11 cellular contexts compared by ENCODE assay signal in the genomic region with DNA sequence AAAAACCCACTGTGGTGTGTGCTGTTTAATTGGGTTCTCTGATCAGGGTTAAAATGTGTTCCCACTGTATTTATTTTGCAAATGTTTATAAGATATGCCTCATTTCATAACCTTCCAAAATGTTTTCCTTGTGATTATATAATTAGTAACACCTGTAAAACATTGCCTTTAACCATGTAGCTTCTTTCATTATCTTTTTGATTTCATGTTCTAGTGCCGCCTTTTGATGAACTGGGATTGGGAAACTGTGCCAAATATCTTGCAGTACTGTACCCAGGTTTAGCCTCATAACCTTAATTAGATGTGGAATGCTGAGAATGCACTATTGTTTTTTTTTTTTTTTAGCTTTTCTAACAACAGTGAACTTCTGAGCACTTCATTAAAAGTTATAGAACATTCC.
A peak's percentile ranks its signal among the peaks of the same experiment; 100 is the strongest.
DNase-seq lines count a peak whose midpoint lies in the region; ATAC-seq, FAIRE-seq and TF ChIP-seq lines count a peak whose summit lies in the region.
"Had no signal": no experiment of that assay in that cellular context is flagged by ENCODE, and none has a peak within 500 bp of the region (broad histone marks: within the 10 kb centered on the region; RNA-seq: fewer than 3 reads in every experiment).

No MANE protein-coding gene starts in this region.

- H3K9me1 ChIP-seq in endothelial cell of umbilical vein (replicated peaks; ENCODE audit: control insufficient read depth, extremely low read depth, insufficient read depth, low read length), result no peaks in the 10 kb centered on the region

- no peaks in the 10 kb centered on the region for H3K4me1 Mint-ChIP-seq in CD4-positive, alpha-beta memory T cell
- H3K4me1 Mint-ChIP-seq: activated CD4-positive, alpha-beta T cell treated with anti-CD3 and anti-CD28 coated beads, Interleukin-2, amount 10 ng/mL, durations not matched to agents 7 days and 5 days had no signal

- no peaks in the 10 kb centered on the region for H3K27me3 ChIP-seq in GM23248 (replicated peaks; ENCODE audit: insufficient read depth)
- no peaks in the 10 kb centered on the region for H3K27me3 ChIP-seq in SK-N-SH (ENCODE audit: insufficient read depth)
- H3K27me3 ChIP-seq in endothelial cell of umbilical vein (ENCODE audit: control insufficient read depth in 2 of 2, insufficient read depth in 2 of 2, low read length in 2 of 2), result no peaks in the 10 kb centered on the region
- no peaks in the 10 kb centered on the region for H3K27me3 ChIP-seq in prostate gland (replicated peaks; ENCODE audit: insufficient read depth)
- H3K27me3 ChIP-seq in CD4-positive, alpha-beta memory T cell (ENCODE audit: insufficient read depth, low read length), result no peaks in the 10 kb centered on the region

- H3F3A ChIP-seq in GM23248 (ENCODE audit: insufficient read depth) (peaks cover 10% of the 10 kb centered on the region), SK-N-SH (replicated peaks; ENCODE audit: insufficient read depth) (no peaks in the 10 kb centered on the region)

- H3K4me3 ChIP-seq in GM23248 (no peak overlapping the region), SK-N-SH (ENCODE audit: low read depth in 2 of 2, low read length in 1 of 2) (no peak overlapping the region), endothelial cell of umbilical vein (replicated peaks in 1 of 3; ENCODE audit: insufficient read depth in 1 of 3, low read depth in 1 of 3, low read length in 3 of 3) (no peak overlapping the region), prostate gland (no peak overlapping the region)
- H3K4me3 ChIP-seq in CD4-positive, alpha-beta memory T cell (ENCODE audit: low read length in 2 of 2), result no peak overlapping the region

- TF ChIP-seq POLR2A in endothelial cell of umbilical vein (IDR thresholded peaks at IDR 0.05; ENCODE audit: low read depth, low read length) (no peak), prostate gland (IDR thresholded peaks at IDR 0.05) (no peak)

- H3K9ac ChIP-seq in GM23248 (no peak overlapping the region), SK-N-SH (0 out of 2 replicates have a peak overlapping the region, but pooled peaks have one; percentile 19), endothelial cell of umbilical vein (replicated peaks; ENCODE audit: extremely low read depth, insufficient read depth, low read length) (no peak overlapping the region)

- dilution Hi-C loops in endothelial cell of umbilical vein (cut with MboI; ENCODE audit: extremely low pct_ligation_motif_present, low sequenced_read_pairs), result no loop called here

- H4K20me1 ChIP-seq in GM23248 (ENCODE audit: insufficient read depth), result no peaks in the 10 kb centered on the region
- H4K20me1 ChIP-seq in SK-N-SH (ENCODE audit: insufficient read depth), result no peaks in the 10 kb centered on the region
- H4K20me1 ChIP-seq in endothelial cell of umbilical vein (replicated peaks; ENCODE audit: control insufficient read depth, extremely low read depth, insufficient read depth, low read length), result no peaks in the 10 kb centered on the region

- H3K36me3 Mint-ChIP-seq in CD4-positive, alpha-beta memory T cell, result no peaks in the 10 kb centered on the region

- H3K27ac ChIP-seq in GM23248 (0 out of 2 replicates have a peak overlapping the region, but pooled peaks have one; percentile 9), SK-N-SH (ENCODE audit: low read depth in 2 of 2, low read length in 1 of 2) (peak overlapping the region; percentile 77), endothelial cell of umbilical vein (ENCODE audit: insufficient read depth, low read depth, low read length) (peak overlapping the region; percentile 54), prostate gland (peak overlapping the region; percentile 52 to 73)
- H3K27ac ChIP-seq in CD4-positive, alpha-beta memory T cell (ENCODE audit: low read depth, low read length), result no peak overlapping the region

- in situ Hi-C loops in GM23248 (cut with MboI), result no loop called here

- intact Hi-C loops in endothelial cell of umbilical vein (cut with micrococcal nuclease) (loop anchor here (2.0 to 5.0 kb wide), 2 partner anchors 33 to 67 kb away; no protein-coding TSS in a partner anchor), prostate gland (cut with DNase I) (no loop called here)
- intact Hi-C loops in CD4-positive, alpha-beta memory T cell (cut with micrococcal nuclease), result no loop called here

- H3K4me2 ChIP-seq in GM23248 (ENCODE audit: unreplicated experiment) (peak overlapping the region; percentile 38), SK-N-SH (peak overlapping the region; percentile 48; the same call in 1 of the 2 replicates), endothelial cell of umbilical vein (ENCODE audit: insufficient read depth, low read length) (peak overlapping the region; percentile 16)

- H2AFZ ChIP-seq in GM23248 (no peak overlapping the region), SK-N-SH (ENCODE audit: low read depth) (peak overlapping the region; percentile 2; the same call in 1 of the 2 replicates), endothelial cell of umbilical vein (ENCODE audit: low read depth, low read length) (no peak overlapping the region)

- peaks cover 0 to 2% of the 10 kb centered on the region in 2 donors for H3K27me3 Mint-ChIP-seq in CD4-positive, alpha-beta memory T cell
- H3K27me3 Mint-ChIP-seq: activated CD4-positive, alpha-beta T cell treated with anti-CD3 and anti-CD28 coated beads, Interleukin-2, amount 10 ng/mL, durations not matched to agents 7 days and 5 days had no signal

- 70 to 74% methylated on average over 1 of the region's 1 CpG for WGBS in GM23248 (ENCODE audit: low coverage in 1 of 2, low lambda C conversion rate in 2 of 2, missing lambda C conversion rate in 2 of 2), 2 experiments
- 79% methylated on average over 1 of the region's 1 CpG for WGBS in SK-N-SH (ENCODE audit: low lambda C conversion rate)
- WGBS in prostate gland, result 23% methylated on average over 1 of the region's 1 CpG

- H3K27ac Mint-ChIP-seq in CD4-positive, alpha-beta memory T cell, result no peak overlapping the region
- H3K27ac Mint-ChIP-seq: activated CD4-positive, alpha-beta T cell treated with anti-CD3 and anti-CD28 coated beads, Interleukin-2, amount 10 ng/mL, durations not matched to agents 7 days and 5 days had no signal

- TF ChIP-seq CTCF in SK-N-SH (IDR thresholded peaks at IDR 0.05), result no peak
- TF ChIP-seq CTCF in endothelial cell of umbilical vein (IDR thresholded peaks at IDR 0.05; ENCODE audit: extremely low read depth in 1 of 2, insufficient read depth in 1 of 2, low read depth in 1 of 2, low read length in 2 of 2), result no peak
- TF ChIP-seq CTCF in prostate gland (IDR thresholded peaks at IDR 0.05), result no peak

- TF ChIP-seq RAD21 in SK-N-SH (IDR thresholded peaks at IDR 0.05; ENCODE audit: low read length), result no peak

- FAIRE-seq in endothelial cell of umbilical vein (lab: Jason Lieb, UNC), result no peak

- no TSS peak for BruUV-seq in endothelial cell of umbilical vein (replicated peaks; lab: Mats Ljungman, UMichigan)

- peaks cover 10% of the 10 kb centered on the region; the same call in 1 of the 2 replicates for H3K36me3 ChIP-seq in GM23248 (ENCODE audit: low read depth)
- H3K36me3 ChIP-seq in SK-N-SH (replicated peaks in 1 of 2; ENCODE audit: control insufficient read depth in 1 of 2, insufficient read depth in 2 of 2, low read length in 1 of 2), result peaks cover 9 to 16% of the 10 kb centered on the region in 2 experiments
- H3K36me3 ChIP-seq in endothelial cell of umbilical vein (ENCODE audit: control insufficient read depth in 2 of 2, extremely low read depth in 1 of 2, insufficient read depth in 2 of 2, low read length in 2 of 2), result peaks cover 1 to 8% of the 10 kb centered on the region in 2 experiments
- H3K36me3 ChIP-seq in prostate gland, result no peaks in the 10 kb centered on the region
- H3K36me3 ChIP-seq in CD4-positive, alpha-beta memory T cell (ENCODE audit: insufficient read depth, low read length), result no peaks in the 10 kb centered on the region

- CTCF ChIA-PET in SK-N-SH (lab: Yijun Ruan, JAX) (interaction anchor here (0.7 to 1.6 kb wide), 2 partner anchors 39 to 54 kb away, joined by 3 to 6 read pairs; no protein-coding TSS in a partner anchor), endothelial cell of umbilical vein (lab: Charles Lee) (interaction anchor here (0.8 to 4.1 kb wide), 8 partner anchors 10 to 53 kb away, joined by 3 to 23 read pairs (median 4); no protein-coding TSS in a partner anchor)
- CTCF ChIA-PET in CD4-positive, alpha-beta memory T cell (lab: Charles Lee; ENCODE audit: partially characterized antibody), result no interaction called here

- ATAC-seq in HG02885 (IDR thresholded peaks at IDR 0.05; ENCODE audit: poor library complexity, unreplicated experiment), result no peak

- H3K4me3 Mint-ChIP-seq in CD4-positive, alpha-beta memory T cell, result no peak overlapping the region
- H3K4me3 Mint-ChIP-seq: activated CD4-positive, alpha-beta T cell treated with anti-CD3 and anti-CD28 coated beads, Interleukin-2, amount 10 ng/mL, durations not matched to agents 7 days and 5 days had no signal

- H3K4me1 ChIP-seq in GM23248 (ENCODE audit: insufficient read depth) (peaks cover 29% of the 10 kb centered on the region), SK-N-SH (ENCODE audit: control insufficient read depth in 1 of 2, insufficient read depth in 2 of 2, low read depth in 1 of 2, low read length in 1 of 2) (peaks cover 26 to 32% of the 10 kb centered on the region in 2 experiments; a peak in 3 of 4 replicates), endothelial cell of umbilical vein (ENCODE audit: control insufficient read depth, extremely low read depth, insufficient read depth, low read length) (peaks cover 46% of the 10 kb centered on the region), prostate gland (replicated peaks) (peaks cover 21% of the 10 kb centered on the region)
- no peaks in the 10 kb centered on the region for H3K4me1 ChIP-seq in CD4-positive, alpha-beta memory T cell (ENCODE audit: insufficient read depth, low read length)

- H3K9me2 ChIP-seq in GM23248 (ENCODE audit: insufficient read depth) (no peaks in the 10 kb centered on the region), SK-N-SH (no peaks in the 10 kb centered on the region)

- TF ChIP-seq EP300 in SK-N-SH (IDR thresholded peaks at IDR 0.05; ENCODE audit: borderline replicate concordance in 1 of 2, low read depth in 1 of 2, low read length in 1 of 2), result no peak

- H3K79me2 ChIP-seq in GM23248 (ENCODE audit: insufficient read depth) (peaks cover 18% of the 10 kb centered on the region), SK-N-SH (ENCODE audit: insufficient read depth) (peaks cover 39% of the 10 kb centered on the region), endothelial cell of umbilical vein (ENCODE audit: control insufficient read depth, insufficient read depth, low read length) (peaks cover 29% of the 10 kb centered on the region)

- DNase-seq in GM23248, result peak; percentile 16
- no peak for DNase-seq in SK-N-SH
- no peak for DNase-seq in endothelial cell of umbilical vein (ENCODE audit: low read depth, low spot score)
- no peak for DNase-seq in prostate gland (ENCODE audit: low spot score)
- DNase-seq in GF-D8 (lab: John Stamatoyannopoulos, UW), result no peak
- no peak for DNase-seq in CD4-positive, alpha-beta memory T cell
- no peak for DNase-seq in SK-N-DZ (ENCODE audit: low spot score)
- DNase-seq: activated CD4-positive, alpha-beta T cell treated with anti-CD3 and anti-CD28 coated beads, Interleukin-2, amount 10 ng/mL, durations not matched to agents 7 days and 5 days; NCI-H2081 treated with DMSO at 0.1 percent for 48 hours; T-helper 1 cell had no signal

- H3K9me3 ChIP-seq in GM23248 (ENCODE audit: low read depth) (no peaks in the 10 kb centered on the region), SK-N-SH (no peaks in the 10 kb centered on the region), endothelial cell of umbilical vein (replicated peaks; ENCODE audit: control insufficient read depth, insufficient read depth, low read length) (no peaks in the 10 kb centered on the region), prostate gland (no peaks in the 10 kb centered on the region)
- H3K9me3 ChIP-seq in CD4-positive, alpha-beta memory T cell (ENCODE audit: control insufficient read depth in 1 of 2, low read length in 2 of 2), result no peaks in the 10 kb centered on the region

- POLR2A ChIA-PET in SK-N-SH (lab: Yijun Ruan, JAX) (no interaction called here), endothelial cell of umbilical vein (lab: Charles Lee) (no interaction called here)
- POLR2A ChIA-PET in CD4-positive, alpha-beta memory T cell (lab: Charles Lee; ENCODE audit: partially characterized antibody), result no interaction called here

- H3K9me3 Mint-ChIP-seq in CD4-positive, alpha-beta memory T cell, result no peaks in the 10 kb centered on the region
- H3K9me3 Mint-ChIP-seq: activated CD4-positive, alpha-beta T cell treated with anti-CD3 and anti-CD28 coated beads, Interleukin-2, amount 10 ng/mL, durations not matched to agents 7 days and 5 days had no signal
